ENCODE assay signal across 1 cellular context in genomic region chr16:72836985-72837384, GRCh38.
TF ChIP-seq lines count a peak whose summit lies in the region.

No MANE protein-coding gene starts in this region.

TF ChIP-seq in GM23338, 12 proteins besides CTCF, POLR2A, EP300 and RAD21 (continued from another document):
- TF ChIP-seq ETS1 (IDR thresholded peaks at IDR 0.05) (no peak), EZH2 (IDR thresholded peaks at IDR 0.05; ENCODE audit: low read depth, unreplicated experiment) (no peak), ZNF462 (CRISPR knock-in tag; IDR thresholded peaks at IDR 0.05) (no peak)
